ENCODE assay signal across 12 cellular contexts in genomic region chr1:172278478-172278877, GRCh38.
DNase-seq lines count a peak whose midpoint lies in the region; ATAC-seq and TF ChIP-seq lines count a peak whose summit lies in the region.
"Had no signal": no experiment of that assay in that cellular context is flagged by ENCODE, and none has a peak within 500 bp of the region (broad histone marks: within the 10 kb centered on the region; RNA-seq: fewer than 3 reads in every experiment).

No MANE protein-coding gene starts in this region.

- no peaks in the 10 kb centered on the region for H3K9me3 ChIP-seq in hepatocyte (ENCODE audit: low read depth)
- H3K9me3 ChIP-seq in smooth muscle cell (replicated peaks; ENCODE audit: low read depth): no peaks in the 10 kb centered on the region
- H3K9me3 ChIP-seq: upper lobe of right lung had no signal

- no peak overlapping the region for H3K4me2 ChIP-seq in hepatocyte
- H3K4me2 ChIP-seq in smooth muscle cell: peak overlapping the region; percentile 77

- H3K27ac ChIP-seq in hepatocyte: peak overlapping the region; percentile 57
- H3K27ac ChIP-seq in smooth muscle cell (ENCODE audit: low read depth): peak overlapping the region; percentile 95
- H3K27ac ChIP-seq in caudate nucleus (ENCODE audit: low read depth, low read length): no peak overlapping the region
- H3K27ac ChIP-seq: upper lobe of right lung had no signal

- DNase-seq in H7 (peak; percentile 10), astrocyte of the hippocampus (ENCODE audit: low read depth, low spot score) (peak; percentile 58), hepatocyte (ENCODE audit: low spot score) (peak; percentile 38), smooth muscle cell (lab: John Stamatoyannopoulos, UW; ENCODE audit: unreplicated experiment) (no peak), caudate nucleus (lab: John Stamatoyannopoulos, UW) (no peak)
- DNase-seq: activated CD8-positive, alpha-beta memory T cell treated with anti-CD3 and anti-CD28 coated beads for 24 hours; activated naive CD8-positive, alpha-beta T cell treated with anti-CD3 and anti-CD28 coated beads, Interleukin-2, amount 50 U/mL, for 24 hours; KG1; upper lobe of right lung had no signal

- TF ChIP-seq CTCF in hepatocyte (IDR thresholded peaks at IDR 0.05; ENCODE audit: poor library complexity): no peak
- no peak for TF ChIP-seq CTCF in smooth muscle cell (IDR thresholded peaks at IDR 0.05; ENCODE audit: borderline replicate concordance, insufficient read depth, poor library complexity, severe bottlenecking)

- peak overlapping the region; percentile 39 for H3K9ac ChIP-seq in smooth muscle cell (ENCODE audit: low read depth)

- H3K27me3 ChIP-seq in H7 (ENCODE audit: control insufficient read depth, insufficient read depth, low read length) (no peaks in the 10 kb centered on the region), hepatocyte (no peaks in the 10 kb centered on the region), smooth muscle cell (ENCODE audit: low read depth) (no peaks in the 10 kb centered on the region)
- H3K27me3 ChIP-seq: upper lobe of right lung had no signal

- H3K79me2 ChIP-seq in hepatocyte (no peaks in the 10 kb centered on the region), smooth muscle cell (ENCODE audit: low read depth) (no peaks in the 10 kb centered on the region)

- no peak overlapping the region for H3K4me3 ChIP-seq in H7 (ENCODE audit: insufficient read depth, low read depth, low read length)
- H3K4me3 ChIP-seq in hepatocyte: no peak overlapping the region
- no peak overlapping the region for H3K4me3 ChIP-seq in smooth muscle cell
- H3K4me3 ChIP-seq: upper lobe of right lung had no signal

- no peaks in the 10 kb centered on the region for H3K36me3 ChIP-seq in H7 (replicated peaks; ENCODE audit: control insufficient read depth, insufficient read depth, low read length)
- H3K36me3 ChIP-seq in hepatocyte (replicated peaks; ENCODE audit: insufficient read depth, low read depth): no peaks in the 10 kb centered on the region
- H3K36me3 ChIP-seq in smooth muscle cell (ENCODE audit: low read depth): no peaks in the 10 kb centered on the region
- H3K36me3 ChIP-seq: upper lobe of right lung had no signal

- ATAC-seq in GM21825 (IDR thresholded peaks at IDR 0.05; ENCODE audit: unreplicated experiment): no peak
- no peak for ATAC-seq in GM21447 (IDR thresholded peaks at IDR 0.05; ENCODE audit: unreplicated experiment)
- ATAC-seq in HG02973 (IDR thresholded peaks at IDR 0.05; ENCODE audit: unreplicated experiment): no peak
- ATAC-seq: activated naive CD8-positive, alpha-beta T cell treated with anti-CD3 and anti-CD28 coated beads, Interleukin-2, amount 50 U/mL, for 24 hours; upper lobe of right lung had no signal

- H2AFZ ChIP-seq in hepatocyte: peak overlapping the region; percentile 23
- peak overlapping the region; percentile 8 for H2AFZ ChIP-seq in smooth muscle cell (ENCODE audit: low read depth)

- peaks cover 20% of the 10 kb centered on the region for H3F3A ChIP-seq in smooth muscle cell (ENCODE audit: low read depth)

- H4K20me1 ChIP-seq in hepatocyte (ENCODE audit: insufficient read depth, poor library complexity, severe bottlenecking) (no peaks in the 10 kb centered on the region), smooth muscle cell (ENCODE audit: low read depth) (no peaks in the 10 kb centered on the region)

- H3K4me1 ChIP-seq in hepatocyte (ENCODE audit: insufficient read depth) (peaks cover 16% of the 10 kb centered on the region), smooth muscle cell (ENCODE audit: low read depth) (peaks cover 32% of the 10 kb centered on the region)
- H3K4me1 ChIP-seq: upper lobe of right lung had no signal

- H3K9me2 ChIP-seq in hepatocyte (replicated peaks; ENCODE audit: insufficient read depth): no peaks in the 10 kb centered on the region

- 47% methylated on average over 1 of the region's 1 CpG for WGBS in hepatocyte (ENCODE audit: low lambda C conversion rate, missing lambda C conversion rate)
- WGBS in smooth muscle cell (ENCODE audit: low lambda C conversion rate): 24% methylated on average over 1 of the region's 1 CpG

Comparison
In these comparisons a context has a peak if more than half of its experiments do, and no peak if none do; other contexts are left out.
1. DNase-seq: peak in H7 (single experiment), astrocyte of the hippocampus (single experiment) and hepatocyte (single experiment); none in smooth muscle cell (single experiment) and caudate nucleus (0 of 61).